Comparison of ENCODE assay signal across 8 cellular contexts in genomic region chr14:63864819-63865218, GRCh38. TPM values are rescaled to one million over a fixed set of nuclear protein-coding genes. Genes with fewer than 3 reads are reported as not detected.
DNase-seq lines count a peak whose midpoint lies in the region; ATAC-seq, FAIRE-seq and TF ChIP-seq lines count a peak whose summit lies in the region.
"Not testable (repeated sequence)": the region's sequence is repeated elsewhere in the genome, so short reads cannot be mapped to it uniquely, and the experiment has no call there.

No MANE protein-coding gene starts in this region.

- intact Hi-C loops in left ventricle myocardium superior (cut with micrococcal nuclease); pancreas (cut with DNase I): not testable (repeated sequence)

- H3K4me3 Mint-ChIP-seq in T-helper 2 cell treated with Interferon-gamma antibody and Interleukin-4, amounts not matched to agents 5 μg/mL and 100 μg/mL, for 36 hours = peak overlapping the region; percentile 81

- not testable (repeated sequence) for H3K9me3 Mint-ChIP-seq in T-helper 2 cell treated with Interferon-gamma antibody and Interleukin-4, amounts not matched to agents 5 μg/mL and 100 μg/mL, for 36 hours

- peak; percentile 28 for ATAC-seq in GM18520 (IDR thresholded peaks at IDR 0.05; ENCODE audit: unreplicated experiment)
- peak; percentile 34 for ATAC-seq in HG02571 (IDR thresholded peaks at IDR 0.05; ENCODE audit: unreplicated experiment)
- peak; percentile 32 for ATAC-seq in HG03460 (IDR thresholded peaks at IDR 0.05; ENCODE audit: unreplicated experiment)
- ATAC-seq in left ventricle myocardium superior = peak; percentile 51
- peak; percentile 22 to 65 (median 48) for ATAC-seq in pancreas

- not testable (repeated sequence) for H3K27me3 ChIP-seq in brain microvascular endothelial cell (replicated peaks); pancreas

- not testable (repeated sequence) for H3K36me3 ChIP-seq in brain microvascular endothelial cell (replicated peaks); pancreas

- H3K4me1 ChIP-seq in pancreas = peaks cover 10 to 22% (median 11%) of the 10 kb centered on the region in 3 donors

- H3K4me3 ChIP-seq in brain microvascular endothelial cell (ENCODE audit: low read depth, low read length) = not testable (repeated sequence)
- peak overlapping the region in 2 of 4 donors; percentile 11 to 24 for H3K4me3 ChIP-seq in pancreas

- H3K9me3 ChIP-seq in pancreas = not testable (repeated sequence)

- FAIRE-seq in pancreas (lab: Jason Lieb, UNC) (peak; percentile 93), urothelium cell line (lab: Jason Lieb, UNC) (peak; percentile 98)

- H3K27ac Mint-ChIP-seq in T-helper 2 cell treated with Interferon-gamma antibody and Interleukin-4, amounts not matched to agents 5 μg/mL and 100 μg/mL, for 36 hours = peak overlapping the region; percentile 98

- peaks cover 55% of the 10 kb centered on the region for H3K4me1 Mint-ChIP-seq in T-helper 2 cell treated with Interferon-gamma antibody and Interleukin-4, amounts not matched to agents 5 μg/mL and 100 μg/mL, for 36 hours (ENCODE audit: low read depth)

- not testable (repeated sequence) for DNase-seq in T-helper 2 cell treated with Interferon-gamma antibody and Interleukin-4, amounts not matched to agents 5 μg/mL and 100 μg/mL, for 36 hours (ENCODE audit: low spot score); brain microvascular endothelial cell; left ventricle myocardium superior; pancreas; urothelium cell line (ENCODE audit: low spot score)

- TF ChIP-seq CTCF in brain microvascular endothelial cell (IDR thresholded peaks at IDR 0.05; ENCODE audit: low read depth, low read length, missing control alignments); pancreas (IDR thresholded peaks at IDR 0.05): not testable (repeated sequence)

- H3K27me3 Mint-ChIP-seq in T-helper 2 cell treated with Interferon-gamma antibody and Interleukin-4, amounts not matched to agents 5 μg/mL and 100 μg/mL, for 36 hours (ENCODE audit: low read depth) = peaks cover 26% of the 10 kb centered on the region

- 2 to 4% methylated on average over 1 of the region's 2 CpGs for WGBS in pancreas, 2 donors

- H3K27ac ChIP-seq in brain microvascular endothelial cell = peak overlapping the region; percentile 67
- peak overlapping the region in 3 of 4 donors; percentile 41 to 88 (median 86) for H3K27ac ChIP-seq in pancreas

- H3K36me3 Mint-ChIP-seq in T-helper 2 cell treated with Interferon-gamma antibody and Interleukin-4, amounts not matched to agents 5 μg/mL and 100 μg/mL, for 36 hours (ENCODE audit: low read depth) = peaks cover 23% of the 10 kb centered on the region

- in situ Hi-C loops in brain microvascular endothelial cell (cut with HindIII; ENCODE audit: low pct_ligation_motif_present, low sequenced_read_pairs) = not testable (repeated sequence)

RNA-seq across cellular contexts. Expression of gene SYNE2, which starts 12.0 kb away (rescaled TPM):
- total RNA-seq in left ventricle myocardium superior (259 TPM), pancreas (100 to 1,000 TPM in 1 of 6 donors, 10 to 100 TPM in 5; 45.2 to 103 (median 57.4) TPM)
- 10 to 100 TPM; 46.4 to 57.5 TPM for polyA plus RNA-seq in pancreas
